8 cellular contexts compared by ENCODE assay signal in genomic region chr2:42095923-42096408, GRCh38. TPM values are rescaled to one million over a fixed set of nuclear protein-coding genes. Genes with fewer than 3 reads are reported as not detected.
DNase-seq lines count a peak whose midpoint lies in the region; ATAC-seq lines count a peak whose summit lies in the region.

No MANE protein-coding gene starts in this region.

- H3K27ac Mint-ChIP-seq in activated CD4-positive, alpha-beta memory T cell treated with anti-CD3 and anti-CD28 coated beads, Interleukin-2, amount 10 ng/mL, durations not matched to agents 7 days and 5 days, result no peak overlapping the region

- H3K27me3 Mint-ChIP-seq in activated CD4-positive, alpha-beta memory T cell treated with anti-CD3 and anti-CD28 coated beads, Interleukin-2, amount 10 ng/mL, durations not matched to agents 7 days and 5 days, result peaks cover 21% of the 10 kb centered on the region

- peaks cover 39% of the 10 kb centered on the region for H3K4me1 Mint-ChIP-seq in activated CD4-positive, alpha-beta memory T cell treated with anti-CD3 and anti-CD28 coated beads, Interleukin-2, amount 10 ng/mL, durations not matched to agents 7 days and 5 days

- H3K4me3 Mint-ChIP-seq in activated CD4-positive, alpha-beta memory T cell treated with anti-CD3 and anti-CD28 coated beads, Interleukin-2, amount 10 ng/mL, durations not matched to agents 7 days and 5 days, result no peak overlapping the region

- peaks cover 16% of the 10 kb centered on the region for H3K36me3 Mint-ChIP-seq in activated CD4-positive, alpha-beta memory T cell treated with anti-CD3 and anti-CD28 coated beads, Interleukin-2, amount 10 ng/mL, durations not matched to agents 7 days and 5 days (ENCODE audit: low read depth)

- CTCF ChIA-PET in activated CD4-positive, alpha-beta memory T cell treated with anti-CD3 and anti-CD28 coated beads, Interleukin-2, amount 10 ng/mL, durations not matched to agents 7 days and 5 days (lab: Charles Lee), result interaction anchor here (0.6 to 18.5 kb wide), 31 partner anchors 9 to 1426 kb away, joined by 3 to 278 read pairs (median 4); no protein-coding TSS in a partner anchor

- peaks cover 10% of the 10 kb centered on the region for H3K9me3 Mint-ChIP-seq in activated CD4-positive, alpha-beta memory T cell treated with anti-CD3 and anti-CD28 coated beads, Interleukin-2, amount 10 ng/mL, durations not matched to agents 7 days and 5 days

- ATAC-seq in HG03442 (IDR thresholded peaks at IDR 0.05; ENCODE audit: unreplicated experiment), result peak; percentile 38
- no peak for ATAC-seq in HG03439 (IDR thresholded peaks at IDR 0.05; ENCODE audit: unreplicated experiment)

- POLR2A ChIA-PET in activated CD4-positive, alpha-beta memory T cell treated with anti-CD3 and anti-CD28 coated beads, Interleukin-2, amount 10 ng/mL, durations not matched to agents 7 days and 5 days (lab: Charles Lee), result interaction anchor here (0.9 to 2.3 kb wide), 6 partner anchors 10 to 233 kb away, joined by 3 to 8 read pairs (median 6); no protein-coding TSS in a partner anchor

- DNase-seq in COLO668 (lab: John Stamatoyannopoulos, UW; ENCODE audit: unreplicated experiment) (peak; percentile 85), NCI-H748 (lab: John Stamatoyannopoulos, UW; ENCODE audit: unreplicated experiment) (peak; percentile 71), middle frontal gyrus (ENCODE audit: extremely low spot score, low spot score) (peak; percentile 78)
- peak; percentile 79 for DNase-seq in activated CD4-positive, alpha-beta memory T cell treated with anti-CD3 and anti-CD28 coated beads, Interleukin-2, amount 10 ng/mL, durations not matched to agents 7 days and 5 days
- peak; percentile 67 for DNase-seq in effector CD8-positive, alpha-beta T cell (lab: John Stamatoyannopoulos, UW)
- DNase-seq in stimulated activated CD8-positive, alpha-beta memory T cell treated with anti-CD3 and anti-CD28 coated beads, Interleukin-7, amount 100 ng/mL, for 1 hour (ENCODE audit: low read depth in 2 of 2), result peak; percentile 46 to 69

RNA-seq across cellular contexts. Expression of gene PKDCC, which starts 48.1 kb away (rescaled TPM):
- not detected for total RNA-seq in activated CD4-positive, alpha-beta memory T cell treated with anti-CD3 and anti-CD28 coated beads, Interleukin-2, amount 10 ng/mL, durations not matched to agents 7 days and 5 days
